8 cellular contexts compared by ENCODE assay signal in genomic region chr12:10614056-10614370, GRCh38. TPM values are rescaled to one million over a fixed set of nuclear protein-coding genes. Genes with fewer than 3 reads are reported as not detected.
DNase-seq lines count a peak whose midpoint lies in the region; ATAC-seq and TF ChIP-seq lines count a peak whose summit lies in the region.

No MANE protein-coding gene starts in this region.

- H3K4me3 ChIP-seq in naive thymus-derived CD4-positive, alpha-beta T cell (ENCODE audit: low read length), result peak overlapping the region; percentile 74

- H3K27me3 Mint-ChIP-seq in CD14-positive monocyte (ENCODE audit: low read depth in 3 of 3), result peaks cover 1 to 2% (median 1%) of the 10 kb centered on the region in 3 donors
- H3K27me3 Mint-ChIP-seq in central memory CD8-positive, alpha-beta T cell, result no peaks in the 10 kb centered on the region
- peaks cover 0 to 30% (median 10%) of the 10 kb centered on the region in 5 donors for H3K27me3 Mint-ChIP-seq in naive thymus-derived CD4-positive, alpha-beta T cell

- no peaks in the 10 kb centered on the region for H3K9me3 ChIP-seq in naive thymus-derived CD4-positive, alpha-beta T cell (ENCODE audit: control insufficient read depth in 2 of 3, low read length in 3 of 3)

- H3K36me3 ChIP-seq in naive thymus-derived CD4-positive, alpha-beta T cell (ENCODE audit: control insufficient read depth in 2 of 3, insufficient read depth in 3 of 3, low read length in 3 of 3), result peaks cover 0 to 10% (median 0%) of the 10 kb centered on the region in 3 experiments

- H3K36me3 Mint-ChIP-seq in CD14-positive monocyte, result peaks cover 12 to 19% of the 10 kb centered on the region in 2 donors
- peaks cover 27% of the 10 kb centered on the region for H3K36me3 Mint-ChIP-seq in central memory CD8-positive, alpha-beta T cell (ENCODE audit: insufficient read depth)
- peaks cover 4 to 15% (median 9%) of the 10 kb centered on the region in 5 donors for H3K36me3 Mint-ChIP-seq in naive thymus-derived CD4-positive, alpha-beta T cell

- POLR2A ChIA-PET in naive thymus-derived CD4-positive, alpha-beta T cell (lab: Charles Lee), result interaction anchor here (0.6 to 1.8 kb wide), 5 partner anchors 16 to 558 kb away, joined by 3 to 13 read pairs (median 5); partner anchors contain the start of genes GABARAPL1 and SMIM10L1
- POLR2A ChIA-PET in GM10248 (lab: Yijun Ruan, JAX), result no interaction called here

- peaks cover 4 to 11% of the 10 kb centered on the region in 2 donors for H3K4me1 ChIP-seq in naive thymus-derived CD4-positive, alpha-beta T cell (ENCODE audit: control insufficient read depth in 2 of 2, insufficient read depth in 2 of 2, low read length in 2 of 2)

- peak overlapping the region in 6 of 7 donors; percentile 97 to 100 (median 98) for H3K27ac Mint-ChIP-seq in CD14-positive monocyte
- H3K27ac Mint-ChIP-seq in central memory CD8-positive, alpha-beta T cell (ENCODE audit: low read depth), result peak overlapping the region; percentile 100
- H3K27ac Mint-ChIP-seq in naive thymus-derived CD4-positive, alpha-beta T cell, result peak overlapping the region; percentile 97 to 100 (median 100)

- H3K27ac ChIP-seq in naive thymus-derived CD4-positive, alpha-beta T cell (ENCODE audit: low read depth, low read length), result peak overlapping the region; percentile 93

- peak; percentile 10 for ATAC-seq in HG03469 (IDR thresholded peaks at IDR 0.05; ENCODE audit: unreplicated experiment)
- ATAC-seq in central memory CD8-positive, alpha-beta T cell (replicated peaks; ENCODE audit: extremely low read depth, poor library complexity, severe bottlenecking), result no peak
- no peak for ATAC-seq in naive thymus-derived CD4-positive, alpha-beta T cell

- TF ChIP-seq CTCF in CD14-positive monocyte (IDR thresholded peaks at IDR 0.05) (no peak), GM10248 (IDR thresholded peaks at IDR 0.05; ENCODE audit: control extremely low read depth, extremely low read depth, low read depth, missing control alignments) (no peak)

- intact Hi-C loops in CD14-positive monocyte (cut with micrococcal nuclease), result loop anchor here in 1 of 2 donors (10.0 kb wide), 1 partner anchor 111 kb away; the partner anchor contains the start of gene YBX3
- intact Hi-C loops in naive thymus-derived CD4-positive, alpha-beta T cell (cut with micrococcal nuclease), result loop anchor here in 1 of 2 donors (5.0 to 10.0 kb wide), 5 partner anchors 669 to 1919 kb away; partner anchors contain the start of genes CLEC2B, ETV6 and RIMKLB

- peak overlapping the region; percentile 96 to 99 for H3K4me3 Mint-ChIP-seq in CD14-positive monocyte
- peak overlapping the region; percentile 98 for H3K4me3 Mint-ChIP-seq in central memory CD8-positive, alpha-beta T cell
- H3K4me3 Mint-ChIP-seq in naive thymus-derived CD4-positive, alpha-beta T cell, result peak overlapping the region; percentile 93 to 100 (median 98)

- no peak for DNase-seq in CD14-positive monocyte (ENCODE audit: low spot score)
- DNase-seq in central memory CD8-positive, alpha-beta T cell (ENCODE audit: low spot score in 2 of 2), result no peak
- peak in 1 of 9 donors; percentile 65 for DNase-seq in naive thymus-derived CD4-positive, alpha-beta T cell
- DNase-seq in NCI-H146 treated with DMSO at 0.1 percent for 48 hours (lab: John Stamatoyannopoulos, UW; ENCODE audit: unreplicated experiment), result no peak
- no peak for DNase-seq in GM10248 (ENCODE audit: extremely low spot score)
- DNase-seq in NOMO-1 treated with dmso at 0.1 percent for 144 hours (lab: John Stamatoyannopoulos, UW; ENCODE audit: unreplicated experiment), result no peak
- no peak for DNase-seq in COLO668 (lab: John Stamatoyannopoulos, UW; ENCODE audit: unreplicated experiment)

- H3K4me1 Mint-ChIP-seq in CD14-positive monocyte, result peaks cover 15% of the 10 kb centered on the region
- H3K4me1 Mint-ChIP-seq in central memory CD8-positive, alpha-beta T cell, result peaks cover 27% of the 10 kb centered on the region
- H3K4me1 Mint-ChIP-seq in naive thymus-derived CD4-positive, alpha-beta T cell, result peaks cover 12 to 37% (median 33%) of the 10 kb centered on the region in 7 donors

- H3K9me3 Mint-ChIP-seq in CD14-positive monocyte, result peaks cover 0 to 2% (median 0%) of the 10 kb centered on the region in 7 donors
- H3K9me3 Mint-ChIP-seq in central memory CD8-positive, alpha-beta T cell, result no peaks in the 10 kb centered on the region
- H3K9me3 Mint-ChIP-seq in naive thymus-derived CD4-positive, alpha-beta T cell, result peaks cover 0 to 8% (median 0%) of the 10 kb centered on the region in 11 donors

- H3K27me3 ChIP-seq in naive thymus-derived CD4-positive, alpha-beta T cell (ENCODE audit: control insufficient read depth in 2 of 2, insufficient read depth in 2 of 2, low read length in 2 of 2), result no peaks in the 10 kb centered on the region

- CTCF ChIA-PET in naive thymus-derived CD4-positive, alpha-beta T cell (lab: Charles Lee), result no interaction called here
- CTCF ChIA-PET in GM10248 (lab: Yijun Ruan, JAX), result no interaction called here

RNA-seq across cellular contexts. Expression of gene MAGOHB, which starts 0.6 kb away (rescaled TPM):
- polyA plus RNA-seq in CD14-positive monocyte, result 10 to 100 TPM; 19.5 to 23.5 TPM
- total RNA-seq in naive thymus-derived CD4-positive, alpha-beta T cell, result 10 to 100 TPM; 12.1 to 43.1 (median 24.8) TPM
- 10 to 100 TPM; 26.0 to 61.6 TPM for polyA plus RNA-seq in naive thymus-derived CD4-positive, alpha-beta T cell

RNA-seq across cellular contexts. Expression of gene STYK1, which starts 59.8 kb away (rescaled TPM):
- not detected for polyA plus RNA-seq in CD14-positive monocyte
- total RNA-seq in naive thymus-derived CD4-positive, alpha-beta T cell, result 1 to 10 TPM in 1 of 5 experiments, under 1 TPM in 2, not detected in 2; 0.24 to 1.6 (median 0.34) TPM
- not detected for polyA plus RNA-seq in naive thymus-derived CD4-positive, alpha-beta T cell
